In genomic region chr2:73939419-73939818, GRCh38 we compare ENCODE assay signal across 1 cellular context.
TF ChIP-seq lines count a peak whose summit lies in the region.

No MANE protein-coding gene starts in this region.

TF ChIP-seq in SK-N-SH, 30 proteins besides CTCF, POLR2A, EP300 and RAD21 (continued from another document):
- TF ChIP-seq RFX5 (IDR thresholded peaks at IDR 0.05; ENCODE audit: low read length) (no peak), FOXM1 (IDR thresholded peaks at IDR 0.05; ENCODE audit: low read depth) (no peak), TEAD4 (IDR thresholded peaks at IDR 0.05; ENCODE audit: borderline replicate concordance, insufficient read depth) (no peak), MXI1 (IDR thresholded peaks at IDR 0.05; ENCODE audit: low read depth, low read length) (no peak)
TF ChIP-seq in SK-N-SH: peak in this region for 0.
